In genomic region chr6:34196116-34196832, GRCh38 we compare ENCODE assay signal across 8 cellular contexts. TPM values are rescaled to one million over a fixed set of nuclear protein-coding genes. Genes with fewer than 3 reads are reported as not detected.
A peak's percentile ranks its signal among the peaks of the same experiment; 100 is the strongest.
DNase-seq lines count a peak whose midpoint lies in the region; ATAC-seq and TF ChIP-seq lines count a peak whose summit lies in the region.

No MANE protein-coding gene starts in this region.

- CTCF ChIA-PET in T-cell (lab: Charles Lee) = interaction anchor here (0.5 to 1.9 kb wide), 10 partner anchors 28 to 413 kb away, joined by 3 to 22 read pairs (median 4); no protein-coding TSS in a partner anchor

- no peaks in the 10 kb centered on the region for H3K27me3 Mint-ChIP-seq in T-cell
- H3K27me3 Mint-ChIP-seq in activated naive CD8-positive, alpha-beta T cell treated with anti-CD3 and anti-CD28 coated beads, Interleukin-2, amount 50 U/mL, for 24 hours = no peaks in the 10 kb centered on the region

- intact Hi-C loops in left cardiac atrium (cut with DNase I) = loop anchor here (2.0 to 10.0 kb wide), 4 partner anchors 43 to 409 kb away; no protein-coding TSS in a partner anchor
- intact Hi-C loops in upper lobe of right lung (cut with DNase I) = loop anchor here (5.0 kb wide), 1 partner anchor 216 kb away; no protein-coding TSS in a partner anchor

- H3K9me3 Mint-ChIP-seq in T-cell = no peaks in the 10 kb centered on the region
- no peaks in the 10 kb centered on the region for H3K9me3 Mint-ChIP-seq in activated naive CD8-positive, alpha-beta T cell treated with anti-CD3 and anti-CD28 coated beads, Interleukin-2, amount 50 U/mL, for 24 hours

- DNase-seq in BE2C (peak; percentile 87), Kasumi-1 (lab: John Stamatoyannopoulos, UW) (peak; percentile 48 to 65), T-cell (peak; percentile 69 to 94 (median 86)), left cardiac atrium (peak; percentile 89), pulmonary artery endothelial cell (ENCODE audit: low read depth, low spot score) (peak; percentile 11), upper lobe of right lung (peak; percentile 95)
- peak; percentile 92 for DNase-seq in activated naive CD8-positive, alpha-beta T cell treated with anti-CD3 and anti-CD28 coated beads, Interleukin-2, amount 50 U/mL, for 24 hours

- H3K27me3 ChIP-seq in BE2C (no peaks in the 10 kb centered on the region), upper lobe of right lung (no peaks in the 10 kb centered on the region)

- peaks cover 4 to 8% (median 7%) of the 10 kb centered on the region in 3 donors for H3K4me1 Mint-ChIP-seq in T-cell
- H3K4me1 Mint-ChIP-seq in activated naive CD8-positive, alpha-beta T cell treated with anti-CD3 and anti-CD28 coated beads, Interleukin-2, amount 50 U/mL, for 24 hours = peaks cover 10% of the 10 kb centered on the region

- POLR2A ChIA-PET in T-cell (lab: Charles Lee) = interaction anchor here in 1 of 2 donors (0.6 kb wide), 2 partner anchors 14 to 214 kb away, joined by 3 to 5 read pairs; no protein-coding TSS in a partner anchor

- H3K27ac ChIP-seq in upper lobe of right lung = no peak overlapping the region

- no peaks in the 10 kb centered on the region for H3K36me3 Mint-ChIP-seq in T-cell
- no peaks in the 10 kb centered on the region for H3K36me3 Mint-ChIP-seq in activated naive CD8-positive, alpha-beta T cell treated with anti-CD3 and anti-CD28 coated beads, Interleukin-2, amount 50 U/mL, for 24 hours (ENCODE audit: low read depth)

- H3K4me3 ChIP-seq in BE2C (ENCODE audit: low read depth, low read length) (peak overlapping the region; percentile 65), upper lobe of right lung (peak overlapping the region; percentile 56)

- peak overlapping the region in 1 of 2 donors; percentile 79 for H3K27ac Mint-ChIP-seq in T-cell
- H3K27ac Mint-ChIP-seq in activated naive CD8-positive, alpha-beta T cell treated with anti-CD3 and anti-CD28 coated beads, Interleukin-2, amount 50 U/mL, for 24 hours = peak overlapping the region; percentile 31

- H3K4me3 Mint-ChIP-seq in T-cell = peak overlapping the region; percentile 80 to 85 (median 83)
- peak overlapping the region; percentile 75 for H3K4me3 Mint-ChIP-seq in activated naive CD8-positive, alpha-beta T cell treated with anti-CD3 and anti-CD28 coated beads, Interleukin-2, amount 50 U/mL, for 24 hours

- peak; percentile 87 for TF ChIP-seq CTCF in BE2C (IDR thresholded peaks at IDR 0.05; ENCODE audit: low read depth, low read length)
- TF ChIP-seq CTCF in upper lobe of right lung (IDR thresholded peaks at IDR 0.05) = peak; percentile 96

- H3K36me3 ChIP-seq in BE2C (no peaks in the 10 kb centered on the region), upper lobe of right lung (no peaks in the 10 kb centered on the region)

- no peaks in the 10 kb centered on the region for H3K4me1 ChIP-seq in BE2C
- no peaks in the 10 kb centered on the region for H3K4me1 ChIP-seq in upper lobe of right lung

- H3K9me3 ChIP-seq in BE2C = no peaks in the 10 kb centered on the region
- no peaks in the 10 kb centered on the region for H3K9me3 ChIP-seq in upper lobe of right lung

- peak; percentile 83 for ATAC-seq in GM19035 (IDR thresholded peaks at IDR 0.05; ENCODE audit: unreplicated experiment)
- peak; percentile 98 to 100 (median 99) for ATAC-seq in T-cell (replicated peaks in 1 of 4)
- peak; percentile 96 for ATAC-seq in activated naive CD8-positive, alpha-beta T cell treated with anti-CD3 and anti-CD28 coated beads, Interleukin-2, amount 50 U/mL, for 24 hours
- peak; percentile 99 for ATAC-seq in left cardiac atrium
- ATAC-seq in upper lobe of right lung = peak; percentile 99

RNA-seq across cellular contexts. Expression of gene HMGA1, which starts 40.4 kb away (rescaled TPM):
- 155 TPM for polyA plus RNA-seq in BE2C (2012; ENCODE audit: insufficient read depth, insufficient read length, low read depth)
- total RNA-seq in T-cell (100 to 1,000 TPM in 4 of 5 donors, 10 to 100 TPM in 1; 92.8 to 119 (median 104) TPM), left cardiac atrium (10 to 100 TPM; 32.5 to 36.2 TPM), pulmonary artery endothelial cell (271 and 415 TPM in 2 replicates), upper lobe of right lung (54.7 TPM)

RNA-seq across cellular contexts. Expression of gene GRM4, which starts 50.4 kb away (rescaled TPM):
- polyA plus RNA-seq in BE2C (2012; ENCODE audit: insufficient read depth, insufficient read length, low read depth) = 0.79 TPM
- total RNA-seq in T-cell (under 1 TPM in 4 of 5 donors, not detected in 1; 0.10 to 0.38 (median 0.21) TPM), left cardiac atrium (not detected), pulmonary artery endothelial cell (not detected in 2 replicates), upper lobe of right lung (0.29 TPM)

RNA-seq across cellular contexts. Expression of gene SMIM29, which starts 52.5 kb away (rescaled TPM):
- 46.8 TPM for polyA plus RNA-seq in BE2C (2012; ENCODE audit: insufficient read depth, insufficient read length, low read depth)
- 10 to 100 TPM; 16.4 to 33.8 (median 30.5) TPM for total RNA-seq in T-cell
- 10 to 100 TPM; 18.4 to 22.7 TPM for total RNA-seq in left cardiac atrium
- 17.4 and 25.2 TPM in 2 replicates for total RNA-seq in pulmonary artery endothelial cell
- 32.6 TPM for total RNA-seq in upper lobe of right lung

Comparison
In these comparisons a context has a peak if more than half of its experiments do, and no peak if none do; other contexts are left out.
1. DNase-seq: peak in every context shown above with its lines; median percentile 95 in upper lobe of right lung; 92 in activated naive CD8-positive, alpha-beta T cell treated with anti-CD3 and anti-CD28 coated beads, Interleukin-2, amount 50 U/mL, for 24 hours; 89 in left cardiac atrium; 87 in BE2C; 86 in T-cell; 56 in Kasumi-1; 11 in pulmonary artery endothelial cell.